ENCODE assay signal across 19 cellular contexts in the genomic region with DNA sequence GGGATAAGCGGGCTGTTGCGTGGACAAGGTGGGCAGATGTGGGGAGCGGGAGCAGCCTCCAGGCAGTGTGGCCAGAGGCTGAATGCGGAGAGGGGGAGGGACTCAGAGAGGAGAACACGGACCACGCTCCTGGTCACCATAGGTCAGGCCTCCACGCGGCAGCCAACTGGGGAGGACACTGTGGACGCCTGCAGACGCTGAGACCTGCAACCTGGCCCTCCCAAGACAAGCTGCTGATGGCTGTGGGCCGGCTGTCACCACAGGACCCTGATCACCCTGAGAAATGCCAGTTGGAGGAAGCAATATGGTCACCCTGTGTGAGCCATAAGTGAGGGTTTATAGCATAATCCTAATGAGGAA. TPM values are rescaled to one million over a fixed set of nuclear protein-coding genes. Genes with fewer than 3 reads are reported as not detected.
DNase-seq lines count a peak whose midpoint lies in the region; ATAC-seq lines count a peak whose summit lies in the region.
"Had no signal": no experiment of that assay in that cellular context is flagged by ENCODE, and none has a peak within 500 bp of the region (broad histone marks: within the 10 kb centered on the region; RNA-seq: fewer than 3 reads in every experiment).

No MANE protein-coding gene starts in this region.

- CTCF ChIA-PET in activated naive CD4-positive, alpha-beta T cell treated with anti-CD3 and anti-CD28 coated beads, Interleukin-2, amount 10 ng/mL, durations not matched to agents 7 days and 5 days (lab: Charles Lee) = no interaction called here

- no peak for ATAC-seq in activated naive CD4-positive, alpha-beta T cell treated with anti-CD3 and anti-CD28 coated beads, Interleukin-2, amount 50 U/mL, for 72 hours
- ATAC-seq in central memory CD8-positive, alpha-beta T cell (replicated peaks; ENCODE audit: extremely low read depth, poor library complexity, severe bottlenecking) = no peak
- ATAC-seq in memory B cell (ENCODE audit: low read depth) = no peak
- no peak for ATAC-seq in stimulated activated naive B cell treated with anti-CD40 and anti-IgM and Interleukin-4, amounts not matched to agents 10 μg/mL and 1 μg/mL and 100 μg/mL, for 72 hours (replicated peaks)
- ATAC-seq: activated T-helper 17 cell treated with anti-CD3 and anti-CD28 coated beads, Interleukin-2, amount 50 U/mL, for 72 hours; foreskin keratinocyte; PC-3 had no signal

- H3K27me3 Mint-ChIP-seq in activated naive CD4-positive, alpha-beta T cell treated with anti-CD3 and anti-CD28 coated beads, Interleukin-2, amount 10 ng/mL, durations not matched to agents 7 days and 5 days = no peaks in the 10 kb centered on the region
- no peaks in the 10 kb centered on the region for H3K27me3 Mint-ChIP-seq in central memory CD8-positive, alpha-beta T cell
- H3K27me3 Mint-ChIP-seq in memory B cell = no peaks in the 10 kb centered on the region
- H3K27me3 Mint-ChIP-seq in stimulated activated naive B cell treated with anti-CD40 and anti-IgM and Interleukin-4, amounts not matched to agents 10 μg/mL and 1 μg/mL and 100 μg/mL, for 72 hours = no peaks in the 10 kb centered on the region
- H3K27me3 Mint-ChIP-seq: activated T-helper 17 cell treated with anti-CD3 and anti-CD28 coated beads, Interleukin-2, amount 50 U/mL, for 72 hours had no signal

- peaks cover 18% of the 10 kb centered on the region for H3K4me1 Mint-ChIP-seq in activated naive CD4-positive, alpha-beta T cell treated with anti-CD3 and anti-CD28 coated beads, Interleukin-2, amount 10 ng/mL, durations not matched to agents 7 days and 5 days
- H3K4me1 Mint-ChIP-seq in central memory CD8-positive, alpha-beta T cell = peaks cover 73% of the 10 kb centered on the region
- H3K4me1 Mint-ChIP-seq in memory B cell = peaks cover 44% of the 10 kb centered on the region
- H3K4me1 Mint-ChIP-seq in stimulated activated naive B cell treated with anti-CD40 and anti-IgM and Interleukin-4, amounts not matched to agents 10 μg/mL and 1 μg/mL and 100 μg/mL, for 72 hours = peaks cover 53 to 84% of the 10 kb centered on the region in 2 donors

- peak overlapping the region; percentile 14 to 32 for H3K27ac Mint-ChIP-seq in activated naive CD4-positive, alpha-beta T cell treated with anti-CD3 and anti-CD28 coated beads, Interleukin-2, amount 50 U/mL, for 72 hours
- H3K27ac Mint-ChIP-seq in activated naive CD4-positive, alpha-beta T cell treated with anti-CD3 and anti-CD28 coated beads, Interleukin-2, amount 10 ng/mL, durations not matched to agents 7 days and 5 days = no peak overlapping the region
- peak overlapping the region; percentile 71 for H3K27ac Mint-ChIP-seq in central memory CD8-positive, alpha-beta T cell (ENCODE audit: low read depth)
- H3K27ac Mint-ChIP-seq in memory B cell = peak overlapping the region; percentile 98
- H3K27ac Mint-ChIP-seq in stimulated activated naive B cell treated with anti-CD40 and anti-IgM and Interleukin-4, amounts not matched to agents 10 μg/mL and 1 μg/mL and 100 μg/mL, for 72 hours = peak overlapping the region; percentile 92
- H3K27ac Mint-ChIP-seq: activated T-helper 17 cell treated with anti-CD3 and anti-CD28 coated beads, Interleukin-2, amount 50 U/mL, for 72 hours had no signal

- H3K4me3 Mint-ChIP-seq in activated naive CD4-positive, alpha-beta T cell treated with anti-CD3 and anti-CD28 coated beads, Interleukin-2, amount 10 ng/mL, durations not matched to agents 7 days and 5 days = no peak overlapping the region
- peak overlapping the region; percentile 41 for H3K4me3 Mint-ChIP-seq in central memory CD8-positive, alpha-beta T cell
- no peak overlapping the region for H3K4me3 Mint-ChIP-seq in memory B cell
- H3K4me3 Mint-ChIP-seq in stimulated activated naive B cell treated with anti-CD40 and anti-IgM and Interleukin-4, amounts not matched to agents 10 μg/mL and 1 μg/mL and 100 μg/mL, for 72 hours = no peak overlapping the region
- H3K4me3 Mint-ChIP-seq: activated T-helper 17 cell treated with anti-CD3 and anti-CD28 coated beads, Interleukin-2, amount 50 U/mL, for 72 hours had no signal

- no peaks in the 10 kb centered on the region for H3K36me3 Mint-ChIP-seq in activated naive CD4-positive, alpha-beta T cell treated with anti-CD3 and anti-CD28 coated beads, Interleukin-2, amount 50 U/mL, for 72 hours
- H3K36me3 Mint-ChIP-seq in activated naive CD4-positive, alpha-beta T cell treated with anti-CD3 and anti-CD28 coated beads, Interleukin-2, amount 10 ng/mL, durations not matched to agents 7 days and 5 days = peaks cover 8% of the 10 kb centered on the region
- H3K36me3 Mint-ChIP-seq in central memory CD8-positive, alpha-beta T cell (ENCODE audit: insufficient read depth) = peaks cover 43% of the 10 kb centered on the region
- H3K36me3 Mint-ChIP-seq in memory B cell = peaks cover 11% of the 10 kb centered on the region
- H3K36me3 Mint-ChIP-seq in stimulated activated naive B cell treated with anti-CD40 and anti-IgM and Interleukin-4, amounts not matched to agents 10 μg/mL and 1 μg/mL and 100 μg/mL, for 72 hours = peaks cover 42 to 52% of the 10 kb centered on the region in 2 donors

- H3K9me3 Mint-ChIP-seq in activated naive CD4-positive, alpha-beta T cell treated with anti-CD3 and anti-CD28 coated beads, Interleukin-2, amount 50 U/mL, for 72 hours = no peaks in the 10 kb centered on the region
- no peaks in the 10 kb centered on the region for H3K9me3 Mint-ChIP-seq in activated naive CD4-positive, alpha-beta T cell treated with anti-CD3 and anti-CD28 coated beads, Interleukin-2, amount 10 ng/mL, durations not matched to agents 7 days and 5 days
- no peaks in the 10 kb centered on the region for H3K9me3 Mint-ChIP-seq in central memory CD8-positive, alpha-beta T cell
- H3K9me3 Mint-ChIP-seq in memory B cell = no peaks in the 10 kb centered on the region
- peaks cover 3% of the 10 kb centered on the region in 2 donors for H3K9me3 Mint-ChIP-seq in stimulated activated naive B cell treated with anti-CD40 and anti-IgM and Interleukin-4, amounts not matched to agents 10 μg/mL and 1 μg/mL and 100 μg/mL, for 72 hours
- H3K9me3 Mint-ChIP-seq: activated T-helper 17 cell treated with anti-CD3 and anti-CD28 coated beads, Interleukin-2, amount 50 U/mL, for 72 hours had no signal

- DNase-seq in activated naive CD4-positive, alpha-beta T cell treated with anti-CD3 and anti-CD28 coated beads, Interleukin-2, amount 50 U/mL, for 72 hours (ENCODE audit: low spot score in 2 of 2) = no peak
- no peak for DNase-seq in activated naive CD4-positive, alpha-beta T cell treated with anti-CD3 and anti-CD28 coated beads, Interleukin-2, amount 10 ng/mL, durations not matched to agents 7 days and 5 days
- no peak for DNase-seq in central memory CD8-positive, alpha-beta T cell (ENCODE audit: low spot score in 2 of 2)
- no peak for DNase-seq in memory B cell (ENCODE audit: low spot score in 2 of 2)
- DNase-seq in stimulated activated naive B cell treated with anti-CD40 and anti-IgM and Interleukin-4, amounts not matched to agents 10 μg/mL and 1 μg/mL and 100 μg/mL, for 72 hours = no peak
- DNase-seq in DMS79 (lab: John Stamatoyannopoulos, UW) = no peak
- no peak for DNase-seq in T-helper 1 cell
- DNase-seq in stimulated activated CD4-positive, alpha-beta T cell treated with anti-CD3 and anti-CD28 coated beads, Interleukin-15, amount 100 ng/mL, for 24 hours = no peak
- DNase-seq: 8988T; activated CD4-positive, CD25-positive, alpha-beta regulatory T cell treated with anti-CD3 and anti-CD28 coated beads, Interleukin-2, amount 50 U/mL, for 72 hours; DMS 273 treated with DMSO at 0.1 percent for 48 hours; foreskin keratinocyte; GDM1; IMR-90; NCI-H1436; NCI-H2171; PC-3; T1000 had no signal

RNA-seq across cellular contexts. Expression of a gene that starts 16.8 kb away (rescaled TPM):
- total RNA-seq in activated naive CD4-positive, alpha-beta T cell treated with anti-CD3 and anti-CD28 coated beads, Interleukin-2, amount 50 U/mL, for 72 hours = 10 to 100 TPM; 29.2 to 37.6 TPM
